In genomic region chr1:115624859-115625258, GRCh38 we compare ENCODE assay signal across 21 cellular contexts. TPM values are rescaled to one million over a fixed set of nuclear protein-coding genes. Genes with fewer than 3 reads are reported as not detected.
DNase-seq lines count a peak whose midpoint lies in the region; ATAC-seq, FAIRE-seq and TF ChIP-seq lines count a peak whose summit lies in the region.
"Had no signal": no experiment of that assay in that cellular context is flagged by ENCODE, and none has a peak within 500 bp of the region (broad histone marks: within the 10 kb centered on the region; RNA-seq: fewer than 3 reads in every experiment).

No MANE protein-coding gene starts in this region.

- no peak overlapping the region for H2AK5ac ChIP-seq in H1 (ENCODE audit: low read depth, low read length)

- H3K36me3 ChIP-seq in H1 (ENCODE audit: control insufficient read depth in 2 of 4, insufficient read depth in 4 of 4, low read length in 3 of 4) (no peaks in the 10 kb centered on the region), brain microvascular endothelial cell (replicated peaks) (no peaks in the 10 kb centered on the region), mucosa of descending colon (ENCODE audit: low read depth) (no peaks in the 10 kb centered on the region)
- H3K36me3 ChIP-seq: lower lobe of right lung, thoracic aorta had no signal

- H2BK12ac ChIP-seq in H1 (ENCODE audit: low read depth, low read length): no peak overlapping the region

- no peak overlapping the region for H3K4me3 ChIP-seq in H1 (ENCODE audit: extremely low read depth in 1 of 4, insufficient read depth in 2 of 4, low read depth in 3 of 4, low read length in 4 of 4)
- H3K4me3 ChIP-seq in brain microvascular endothelial cell (ENCODE audit: low read depth, low read length): no peak overlapping the region
- H3K4me3 ChIP-seq in mucosa of descending colon: no peak overlapping the region
- H3K4me3 ChIP-seq: lower lobe of right lung, thoracic aorta had no signal

- ATAC-seq in left ventricle myocardium superior (peak; percentile 70), mucosa of descending colon (no peak)
- ATAC-seq in activated CD8-positive, alpha-beta memory T cell treated with anti-CD3 and anti-CD28 coated beads, Interleukin-2, amount 10 ng/mL, durations not matched to agents 7 days and 5 days: no peak
- ATAC-seq: lower lobe of right lung; stimulated activated memory B cell treated with anti-CD40 and anti-IgM and Interleukin-4, amounts not matched to agents 10 μg/mL and 1 μg/mL and 100 μg/mL, for 72 hours had no signal

- H3K9me3 Mint-ChIP-seq in activated CD8-positive, alpha-beta memory T cell treated with anti-CD3 and anti-CD28 coated beads, Interleukin-2, amount 10 ng/mL, durations not matched to agents 7 days and 5 days (ENCODE audit: low read depth): peaks cover 9% of the 10 kb centered on the region

- H2BK120ac ChIP-seq in H1 (replicated peaks; ENCODE audit: low read depth, low read length): no peak overlapping the region

- POLR2A ChIA-PET in H1 (lab: Charles Lee; ENCODE audit: partially characterized antibody): no interaction called here
- POLR2A ChIA-PET in HEK293T (lab: Yijun Ruan, JAX): no interaction called here

- H4K8ac ChIP-seq in H1 (ENCODE audit: extremely low read depth, insufficient read depth, low read length): no peak overlapping the region

- no peaks in the 10 kb centered on the region for H4K20me1 ChIP-seq in H1 (replicated peaks in 1 of 2; ENCODE audit: control insufficient read depth in 1 of 2, insufficient read depth in 2 of 2, low read length in 2 of 2)

- no peak overlapping the region for H3K23ac ChIP-seq in H1 (ENCODE audit: insufficient read length)

- no peak overlapping the region for H4K91ac ChIP-seq in H1 (replicated peaks; ENCODE audit: insufficient read length, low read length)

- H3K9me3 ChIP-seq in H1 (ENCODE audit: insufficient read depth in 2 of 2, low read depth in 1 of 2, low read length in 1 of 2) (peaks cover 0 to 4% of the 10 kb centered on the region in 2 experiments; a peak in 1 of 4 replicates), mucosa of descending colon (no peaks in the 10 kb centered on the region)

- in situ Hi-C loops in brain microvascular endothelial cell (cut with HindIII; ENCODE audit: low pct_ligation_motif_present, low sequenced_read_pairs): no loop called here

- peaks cover 14% of the 10 kb centered on the region for H3K27me3 Mint-ChIP-seq in activated CD8-positive, alpha-beta memory T cell treated with anti-CD3 and anti-CD28 coated beads, Interleukin-2, amount 10 ng/mL, durations not matched to agents 7 days and 5 days
- H3K27me3 Mint-ChIP-seq: stimulated activated memory B cell treated with anti-CD40 and anti-IgM and Interleukin-4, amounts not matched to agents 10 μg/mL and 1 μg/mL and 100 μg/mL, for 72 hours had no signal

- peaks cover 1% of the 10 kb centered on the region for H3K36me3 Mint-ChIP-seq in activated CD8-positive, alpha-beta memory T cell treated with anti-CD3 and anti-CD28 coated beads, Interleukin-2, amount 10 ng/mL, durations not matched to agents 7 days and 5 days
- H3K36me3 Mint-ChIP-seq: stimulated activated memory B cell treated with anti-CD40 and anti-IgM and Interleukin-4, amounts not matched to agents 10 μg/mL and 1 μg/mL and 100 μg/mL, for 72 hours had no signal

- no peak overlapping the region for H3K4me2 ChIP-seq in H1 (ENCODE audit: insufficient read depth in 1 of 2, low read depth in 2 of 2, low read length in 2 of 2)

- H3K4me1 ChIP-seq in H1 (replicated peaks in 1 of 4; ENCODE audit: control insufficient read depth in 3 of 4, insufficient read depth in 4 of 4, low read length in 3 of 4) (no peaks in the 10 kb centered on the region), mucosa of descending colon (ENCODE audit: low read depth) (no peaks in the 10 kb centered on the region)
- H3K4me1 ChIP-seq: lower lobe of right lung had no signal

- H3K27me3 ChIP-seq in H1 (replicated peaks in 1 of 4; ENCODE audit: control insufficient read depth in 3 of 4, extremely low read depth in 1 of 4, insufficient read depth in 3 of 4, low read length in 3 of 4) (no peaks in the 10 kb centered on the region; a peak in 1 of 7 replicates), brain microvascular endothelial cell (replicated peaks) (no peaks in the 10 kb centered on the region)

- H2BK15ac ChIP-seq in H1 (ENCODE audit: low read length): no peak overlapping the region

- no peak for FAIRE-seq in H1 (lab: Jason Lieb, UNC)
- FAIRE-seq: HTR-8/SVneo had no signal

- peak overlapping the region; percentile 83; the same call in 1 of the 2 replicates for H2AFZ ChIP-seq in H1 (ENCODE audit: low read length)

- no peak for TF ChIP-seq EP300 in H1 (IDR thresholded peaks at IDR 0.05; ENCODE audit: borderline replicate concordance in 1 of 2, low read depth in 2 of 2, low read length in 2 of 2)

- no peak overlapping the region for H3K4me3 Mint-ChIP-seq in activated CD8-positive, alpha-beta memory T cell treated with anti-CD3 and anti-CD28 coated beads, Interleukin-2, amount 10 ng/mL, durations not matched to agents 7 days and 5 days
- H3K4me3 Mint-ChIP-seq: stimulated activated memory B cell treated with anti-CD40 and anti-IgM and Interleukin-4, amounts not matched to agents 10 μg/mL and 1 μg/mL and 100 μg/mL, for 72 hours had no signal

- WGBS in H1 (ENCODE audit: extremely low coverage in 1 of 2, insufficient coverage in 1 of 2, insufficient read length in 1 of 2, insufficient replicate concordance in 2 of 2, low coverage in 1 of 2, low lambda C conversion rate in 2 of 2, missing lambda C conversion rate in 1 of 2), 2 experiments: 93% methylated on average over 1 of the region's 1 CpG; no CpG with 5 or more reads in 1 of the 2 experiments

- no peaks in the 10 kb centered on the region for H3K23me2 ChIP-seq in H1 (ENCODE audit: low read depth, low read length)

- intact Hi-C loops in left ventricle myocardium superior (cut with micrococcal nuclease): no loop called here
- intact Hi-C loops in cardiac septum (cut with DNase I): no loop called here
- intact Hi-C loops in mucosa of descending colon (cut with DNase I, micrococcal nuclease): no loop called here

- H3K4ac ChIP-seq in H1 (replicated peaks; ENCODE audit: insufficient read length, low read depth, low read length): no peak overlapping the region

- no peak overlapping the region for H2BK20ac ChIP-seq in H1 (ENCODE audit: low read length)

- peak in 1 of 3 experiments; percentile 21; a peak in 1 of 4 replicates for TF ChIP-seq CTCF in H1 (IDR thresholded peaks at IDR 0.05; ENCODE audit: control extremely low read depth in 1 of 3, insufficient read depth in 1 of 3, low read depth in 1 of 3, low read length in 3 of 3)
- TF ChIP-seq CTCF in brain microvascular endothelial cell (IDR thresholded peaks at IDR 0.05; ENCODE audit: low read depth, low read length, missing control alignments): no peak
- TF ChIP-seq CTCF in mucosa of descending colon (IDR thresholded peaks at IDR 0.05): no peak

- H3K4me1 Mint-ChIP-seq in activated CD8-positive, alpha-beta memory T cell treated with anti-CD3 and anti-CD28 coated beads, Interleukin-2, amount 10 ng/mL, durations not matched to agents 7 days and 5 days: no peaks in the 10 kb centered on the region
- H3K4me1 Mint-ChIP-seq: stimulated activated memory B cell treated with anti-CD40 and anti-IgM and Interleukin-4, amounts not matched to agents 10 μg/mL and 1 μg/mL and 100 μg/mL, for 72 hours had no signal

- no peak overlapping the region for H3K9ac ChIP-seq in H1 (replicated peaks in 1 of 4; ENCODE audit: extremely low read depth in 1 of 4, low read depth in 3 of 4, low read length in 3 of 4)

- H3K79me2 ChIP-seq in H1 (ENCODE audit: control insufficient read depth in 1 of 2, insufficient read depth in 2 of 2, low read length in 2 of 2): no peaks in the 10 kb centered on the region

- TF ChIP-seq RAD21 in H1 (IDR thresholded peaks at IDR 0.05 in 1 of 2, conservative IDR thresholded peaks at IDR 0.05 in 1 of 2; ENCODE audit: low read depth in 2 of 2, low read length in 2 of 2): peak; percentile 33 to 43

- H3K56ac ChIP-seq in H1 (replicated peaks; ENCODE audit: insufficient read length, low read depth, low read length): no peak overlapping the region

- no peak overlapping the region for H3K14ac ChIP-seq in H1 (ENCODE audit: insufficient read length)

- H3K18ac ChIP-seq in H1 (ENCODE audit: extremely low read depth, low read length): no peak overlapping the region

- H3K27ac Mint-ChIP-seq in activated CD8-positive, alpha-beta memory T cell treated with anti-CD3 and anti-CD28 coated beads, Interleukin-2, amount 10 ng/mL, durations not matched to agents 7 days and 5 days: no peak overlapping the region
- H3K27ac Mint-ChIP-seq: stimulated activated memory B cell treated with anti-CD40 and anti-IgM and Interleukin-4, amounts not matched to agents 10 μg/mL and 1 μg/mL and 100 μg/mL, for 72 hours had no signal

- CTCF ChIA-PET in H1 (lab: Charles Lee; ENCODE audit: partially characterized antibody): interaction anchor here (0.7 to 2.7 kb wide), 9 partner anchors 8 to 140 kb away, joined by 3 to 12 read pairs (median 3); no protein-coding TSS in a partner anchor
- CTCF ChIA-PET in activated CD8-positive, alpha-beta memory T cell treated with anti-CD3 and anti-CD28 coated beads, Interleukin-2, amount 10 ng/mL, durations not matched to agents 7 days and 5 days (lab: Charles Lee): no interaction called here
- CTCF ChIA-PET in HEK293T (lab: Yijun Ruan, JAX): no interaction called here

- TF ChIP-seq POLR2A in H1 (IDR thresholded peaks at IDR 0.05; ENCODE audit: control extremely low read depth in 1 of 2, low read depth in 2 of 2, low read length in 2 of 2): no peak

- no peak for DNase-seq in left ventricle myocardium superior
- no peak for DNase-seq in cardiac septum (ENCODE audit: low spot score)
- DNase-seq in NAMALWA (ENCODE audit: low spot score): peak; percentile 9
- no peak for DNase-seq in H1 (ENCODE audit: low read depth in 1 of 2, low spot score in 2 of 2)
- no peak for DNase-seq in brain microvascular endothelial cell
- DNase-seq in mucosa of descending colon: no peak
- DNase-seq in activated CD8-positive, alpha-beta memory T cell treated with anti-CD3 and anti-CD28 coated beads, Interleukin-2, amount 10 ng/mL, durations not matched to agents 7 days and 5 days: no peak
- DNase-seq in HEK293T (ENCODE audit: extremely low spot score): no peak
- DNase-seq: activated CD4-positive, alpha-beta T cell treated with anti-CD3 and anti-CD28 coated beads, Interleukin-2, amount 50 U/mL, for 1 hour; activated gamma-delta T cell treated with Interleukin-2 at 50 U/mL for 16 hours; AML-193; central memory CD4-positive, alpha-beta T cell; COR-L47; effector CD8-positive, alpha-beta T cell; lower lobe of right lung; NCI-H1436 treated with DMSO at 0.1 percent for 48 hours; occipital lobe; retina had no signal

- H2BK5ac ChIP-seq in H1 (ENCODE audit: low read depth, low read length): no peak overlapping the region

- H3K27ac ChIP-seq in H1 (ENCODE audit: low read depth, low read length) (no peak overlapping the region), brain microvascular endothelial cell (no peak overlapping the region)
- H3K27ac ChIP-seq: lower lobe of right lung, thoracic aorta had no signal

- no peak overlapping the region for H4K5ac ChIP-seq in H1 (ENCODE audit: insufficient read length, low read depth, low read length)

- H3K79me1 ChIP-seq in H1 (ENCODE audit: low read depth, low read length): no peaks in the 10 kb centered on the region

RNA-seq across cellular contexts. Expression of gene VANGL1, which starts 16.9 kb away (rescaled TPM):
- total RNA-seq in left ventricle myocardium superior: 5.5 TPM
- total RNA-seq in cardiac septum: 7.8 TPM
- 13.4 and 14.6 TPM in 2 replicates for total RNA-seq in H1 (2021; fragmentation: NEBNext Ultra II Directional; extraction: Animal tissue kit (Norgen Biotek cat#: 25700))
- 9.4 and 9.7 TPM in 2 replicates for polyA plus RNA-seq in H1 (2011; rRNA removed)
- polyA plus RNA-seq in H1 (2011; cell fraction: cytosol; rRNA removed): 8.7 TPM
- 8.4 TPM for polyA plus RNA-seq in H1 (2011; cell fraction: nucleus; rRNA removed)
- 9.1 to 12.9 TPM (median 11.1 TPM) in 4 replicates for polyA plus RNA-seq in H1 (2012, experiment 1 of 2)
- 5.0 TPM for polyA plus RNA-seq in H1 (2012, experiment 2 of 2)
- polyA plus RNA-seq in H1 (2013, experiment 1 of 2): 14.6 TPM
- 18.0 TPM for polyA plus RNA-seq in H1 (2013, experiment 2 of 2)
- polyA minus RNA-seq in H1 (2011; rRNA and poly(A)+ RNA removed): 16.0 and 22.8 TPM in 2 replicates
- 14.3 TPM for polyA minus RNA-seq in H1 (2011; cell fraction: cytosol; rRNA and poly(A)+ RNA removed)
- polyA minus RNA-seq in H1 (2011; cell fraction: nucleus; rRNA and poly(A)+ RNA removed): 10.1 TPM
- total RNA-seq in mucosa of descending colon: 10 to 100 TPM; 15.6 to 21.7 (median 17.9) TPM
- 10 to 100 TPM; 11.8 TPM for total RNA-seq in activated CD8-positive, alpha-beta memory T cell treated with anti-CD3 and anti-CD28 coated beads, Interleukin-2, amount 10 ng/mL, durations not matched to agents 7 days and 5 days
